In the genomic region with DNA sequence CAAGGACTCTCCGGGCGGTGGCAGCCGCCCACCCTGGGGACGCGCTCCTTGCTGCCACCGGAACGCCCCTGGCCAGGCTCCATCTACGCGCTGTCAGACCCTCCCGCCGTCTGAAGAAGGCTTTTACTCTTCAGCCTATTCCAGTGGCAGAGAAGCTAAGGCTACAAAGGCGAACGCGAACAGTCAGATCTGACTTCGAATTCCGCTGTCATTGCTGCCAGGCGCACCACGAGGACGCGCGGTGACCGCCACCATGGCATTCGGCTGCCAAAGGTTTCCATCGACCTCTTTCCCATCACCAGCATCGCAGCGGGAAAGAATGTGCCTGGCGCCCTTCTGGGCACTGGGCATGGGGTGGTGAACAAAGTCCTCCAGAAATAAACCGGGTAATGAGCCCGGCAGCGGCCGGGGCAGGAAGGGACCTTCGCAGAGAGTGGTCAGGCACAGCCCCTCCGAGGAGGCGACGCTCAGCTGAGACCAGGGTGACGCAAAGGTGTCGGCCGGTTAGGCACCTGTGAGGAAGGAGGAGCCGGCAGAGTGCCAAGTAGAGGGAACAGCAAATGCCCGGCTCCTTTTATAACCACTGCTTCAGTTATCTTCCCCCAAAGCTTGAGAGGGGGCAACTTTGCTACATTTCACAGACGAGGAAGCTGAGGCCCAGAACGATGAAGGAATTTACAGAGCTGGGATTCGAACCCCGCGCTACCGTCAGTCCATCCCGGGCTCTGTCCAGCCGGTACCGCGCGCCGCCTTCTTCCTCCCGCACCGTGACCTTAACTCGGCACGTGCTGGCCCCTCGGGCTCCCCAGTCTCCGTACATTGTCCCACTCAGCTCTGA, we compare ENCODE assay signal across 14 cellular contexts. TPM values are rescaled to one million over a fixed set of nuclear protein-coding genes. Genes with fewer than 3 reads are reported as not detected.
DNase-seq lines count a peak whose midpoint lies in the region; ATAC-seq, FAIRE-seq and TF ChIP-seq lines count a peak whose summit lies in the region.
"Had no signal": no experiment of that assay in that cellular context is flagged by ENCODE, and none has a peak within 500 bp of the region (broad histone marks: within the 10 kb centered on the region; RNA-seq: fewer than 3 reads in every experiment).

No MANE protein-coding gene starts in this region.

- DNase-seq in Calu3 (no peak), endothelial cell of umbilical vein (ENCODE audit: low read depth, low spot score) (no peak), pancreas (peak in 3 of 6 donors; percentile 45 to 62 (median 54)), foreskin melanocyte (no peak)
- DNase-seq in stimulated activated naive CD8-positive, alpha-beta T cell treated with anti-CD3 and anti-CD28 coated beads, Interleukin-15, amount 100 ng/mL, for 72 hours: no peak
- DNase-seq: activated B cell treated with CpG ODN at 0.5 μM for 24 hours, amniotic stem cell, NCI-H226 had no signal

- H4K20me1 ChIP-seq in endothelial cell of umbilical vein (replicated peaks; ENCODE audit: control insufficient read depth, extremely low read depth, insufficient read depth, low read length): no peaks in the 10 kb centered on the region

- no peak for TF ChIP-seq POLR2A in endothelial cell of umbilical vein (IDR thresholded peaks at IDR 0.05; ENCODE audit: low read depth, low read length)

- H3K36me3 Mint-ChIP-seq in Calu3 (ENCODE audit: insufficient read depth, unreplicated experiment): peaks cover 6% of the 10 kb centered on the region

- H3K4me1 ChIP-seq in HUES6 (ENCODE audit: control insufficient read depth, insufficient read depth, low read length): peaks cover 26% of the 10 kb centered on the region
- H3K4me1 ChIP-seq in endothelial cell of umbilical vein (ENCODE audit: control insufficient read depth, extremely low read depth, insufficient read depth, low read length): no peaks in the 10 kb centered on the region
- peaks cover 0 to 15% (median 10%) of the 10 kb centered on the region in 3 donors for H3K4me1 ChIP-seq in pancreas

- 4 to 5% methylated on average over 58 of the region's 58 CpGs for WGBS in pancreas, 2 donors

- H3K9me3 Mint-ChIP-seq in Calu3 (ENCODE audit: low read depth, unreplicated experiment): no peaks in the 10 kb centered on the region
- no peaks in the 10 kb centered on the region for H3K9me3 Mint-ChIP-seq in stimulated activated naive CD8-positive, alpha-beta T cell treated with anti-CD3 and anti-CD28 coated beads, Interleukin-15, amount 100 ng/mL, for 72 hours
- H3K9me3 Mint-ChIP-seq: activated B cell treated with CpG ODN at 0.5 μM for 24 hours; dendritic cell treated with granulocyte-macrophage colony-stimulating factor and Interleukin-4, amounts not matched to agents 40 ng/mL and 50 ng/mL, for 4 days; stimulated activated naive CD8-positive, alpha-beta T cell treated with anti-CD3 and anti-CD28 coated beads, Interleukin-15, Interleukin-2, amounts not matched to agents 100 ng/mL and 50 ng/mL, for 24 hours had no signal

- H3K4me2 ChIP-seq in endothelial cell of umbilical vein (ENCODE audit: insufficient read depth, low read length): no peak overlapping the region

- H3K36me3 ChIP-seq in HUES6 (ENCODE audit: control insufficient read depth, insufficient read depth, low read length) (no peaks in the 10 kb centered on the region), endothelial cell of umbilical vein (ENCODE audit: control insufficient read depth in 2 of 2, extremely low read depth in 1 of 2, insufficient read depth in 2 of 2, low read length in 2 of 2) (no peaks in the 10 kb centered on the region), pancreas (no peaks in the 10 kb centered on the region)
- H3K36me3 ChIP-seq: right atrium auricular region had no signal

- H3K9me3 ChIP-seq in HUES6 (ENCODE audit: control insufficient read depth, insufficient read depth, low read depth, low read length): no peaks in the 10 kb centered on the region
- H3K9me3 ChIP-seq in endothelial cell of umbilical vein (replicated peaks; ENCODE audit: control insufficient read depth, insufficient read depth, low read length): no peaks in the 10 kb centered on the region
- H3K9me3 ChIP-seq in pancreas: no peaks in the 10 kb centered on the region
- H3K9me3 ChIP-seq: right atrium auricular region had no signal

- H3K79me2 ChIP-seq in endothelial cell of umbilical vein (ENCODE audit: control insufficient read depth, insufficient read depth, low read length): no peaks in the 10 kb centered on the region

- POLR2A ChIA-PET in endothelial cell of umbilical vein (lab: Charles Lee): no interaction called here

- H3K4me1 Mint-ChIP-seq in Calu3 (ENCODE audit: low read depth, unreplicated experiment): peaks cover 26% of the 10 kb centered on the region
- peaks cover 52% of the 10 kb centered on the region for H3K4me1 Mint-ChIP-seq in stimulated activated naive CD8-positive, alpha-beta T cell treated with anti-CD3 and anti-CD28 coated beads, Interleukin-15, amount 100 ng/mL, for 72 hours

- no peak overlapping the region for H2AFZ ChIP-seq in endothelial cell of umbilical vein (ENCODE audit: low read depth, low read length)

- no peak overlapping the region for H3K27ac Mint-ChIP-seq in Calu3 (ENCODE audit: unreplicated experiment)
- no peak overlapping the region for H3K27ac Mint-ChIP-seq in stimulated activated naive CD8-positive, alpha-beta T cell treated with anti-CD3 and anti-CD28 coated beads, Interleukin-15, amount 100 ng/mL, for 72 hours
- H3K27ac Mint-ChIP-seq: activated B cell treated with CpG ODN at 0.5 μM for 24 hours; dendritic cell treated with granulocyte-macrophage colony-stimulating factor and Interleukin-4, amounts not matched to agents 40 ng/mL and 50 ng/mL, for 4 days; stimulated activated naive CD8-positive, alpha-beta T cell treated with anti-CD3 and anti-CD28 coated beads, Interleukin-15, Interleukin-2, amounts not matched to agents 100 ng/mL and 50 ng/mL, for 24 hours had no signal

- intact Hi-C loops in Calu3 (cut with micrococcal nuclease; ENCODE audit: unreplicated experiment): loop anchor here (5.0 kb wide), 2 partner anchors 186 to 261 kb away; no protein-coding TSS in a partner anchor
- intact Hi-C loops in endothelial cell of umbilical vein (cut with micrococcal nuclease): loop anchor here (10.0 kb wide), 1 partner anchor 334 kb away; no protein-coding TSS in a partner anchor
- intact Hi-C loops in pancreas (cut with DNase I): no loop called here

- CTCF ChIA-PET in Calu3 (lab: Charles Lee): no interaction called here
- CTCF ChIA-PET in endothelial cell of umbilical vein (lab: Charles Lee): no interaction called here

- H3K27me3 ChIP-seq in HUES6 (ENCODE audit: control insufficient read depth, insufficient read depth, low read length) (peaks cover 97% of the 10 kb centered on the region), endothelial cell of umbilical vein (ENCODE audit: control insufficient read depth in 2 of 2, insufficient read depth in 2 of 2, low read length in 2 of 2) (peaks cover 62 to 67% of the 10 kb centered on the region in 2 experiments), pancreas (peaks cover 0 to 42% (median 11%) of the 10 kb centered on the region in 4 donors)

- no peak overlapping the region for H3K9ac ChIP-seq in HUES6 (ENCODE audit: low read length)
- no peak overlapping the region for H3K9ac ChIP-seq in endothelial cell of umbilical vein (replicated peaks; ENCODE audit: extremely low read depth, insufficient read depth, low read length)

- H3K9me1 ChIP-seq in endothelial cell of umbilical vein (replicated peaks; ENCODE audit: control insufficient read depth, extremely low read depth, insufficient read depth, low read length): no peaks in the 10 kb centered on the region

- H3K4me3 ChIP-seq in HUES6 (ENCODE audit: low read depth, low read length) (peak overlapping the region; percentile 34; the same call in 1 of the 2 replicates), endothelial cell of umbilical vein (replicated peaks in 1 of 3; ENCODE audit: insufficient read depth in 1 of 3, low read depth in 1 of 3, low read length in 3 of 3) (no peak overlapping the region), pancreas (peak overlapping the region in 1 of 4 donors; percentile 32)

- dilution Hi-C loops in endothelial cell of umbilical vein (cut with MboI; ENCODE audit: extremely low pct_ligation_motif_present, low sequenced_read_pairs): no loop called here

- TF ChIP-seq CTCF in Calu3 (IDR thresholded peaks at IDR 0.05; ENCODE audit: unreplicated experiment) (no peak), endothelial cell of umbilical vein (IDR thresholded peaks at IDR 0.05; ENCODE audit: extremely low read depth in 1 of 2, insufficient read depth in 1 of 2, low read depth in 1 of 2, low read length in 2 of 2) (no peak), pancreas (IDR thresholded peaks at IDR 0.05) (no peak)

- ATAC-seq in pancreas (peak in 3 of 4 donors; percentile 14 to 28 (median 20)), GM18519 (IDR thresholded peaks at IDR 0.05; ENCODE audit: low FRiP score, unreplicated experiment) (no peak)
- ATAC-seq in stimulated activated naive CD8-positive, alpha-beta T cell treated with anti-CD3 and anti-CD28 coated beads, Interleukin-15, amount 100 ng/mL, for 72 hours: no peak

- peak overlapping the region; percentile 31 for H3K4me3 Mint-ChIP-seq in Calu3 (ENCODE audit: low read depth, unreplicated experiment)
- peak overlapping the region in 1 of 2 donors; percentile 38 for H3K4me3 Mint-ChIP-seq in stimulated activated naive CD8-positive, alpha-beta T cell treated with anti-CD3 and anti-CD28 coated beads, Interleukin-15, amount 100 ng/mL, for 72 hours
- H3K4me3 Mint-ChIP-seq: activated B cell treated with CpG ODN at 0.5 μM for 24 hours; dendritic cell treated with granulocyte-macrophage colony-stimulating factor and Interleukin-4, amounts not matched to agents 40 ng/mL and 50 ng/mL, for 4 days had no signal

- H3K27ac ChIP-seq in HUES6 (ENCODE audit: low read depth, low read length) (no peak overlapping the region), endothelial cell of umbilical vein (ENCODE audit: insufficient read depth, low read depth, low read length) (no peak overlapping the region), pancreas (no peak overlapping the region)
- H3K27ac ChIP-seq: right atrium auricular region had no signal

- BruUV-seq in Calu3 (replicated peaks; lab: Mats Ljungman, UMichigan) (no TSS peak), endothelial cell of umbilical vein (replicated peaks; lab: Mats Ljungman, UMichigan) (no TSS peak)

- FAIRE-seq in endothelial cell of umbilical vein (lab: Jason Lieb, UNC) (no peak), pancreas (lab: Jason Lieb, UNC) (no peak)
- FAIRE-seq: H54 had no signal

- H3K27me3 Mint-ChIP-seq in Calu3 (ENCODE audit: unreplicated experiment): peaks cover 75% of the 10 kb centered on the region
- H3K27me3 Mint-ChIP-seq in stimulated activated naive CD8-positive, alpha-beta T cell treated with anti-CD3 and anti-CD28 coated beads, Interleukin-15, amount 100 ng/mL, for 72 hours: peaks cover 96% of the 10 kb centered on the region

RNA-seq across cellular contexts. Expression of a gene that starts 1.9 kb away (rescaled TPM):
- total RNA-seq in Calu3 (2022) (0.27 TPM in 1 of 2 replicates, not detected in the other), endothelial cell of umbilical vein (not detected in 2 replicates), pancreas (under 1 TPM in 5 of 6 donors, not detected in 1; 0.06 to 0.51 (median 0.12) TPM)
- polyA plus RNA-seq in endothelial cell of umbilical vein (not detected in 2 replicates), pancreas (under 1 TPM; 0.05 to 0.08 TPM)
- polyA plus RNA-seq in endothelial cell of umbilical vein (2011; cell fraction: cytosol; rRNA removed): not detected in 2 replicates
- not detected in 2 replicates for polyA plus RNA-seq in endothelial cell of umbilical vein (2011; cell fraction: nucleus; rRNA removed)
- not detected in 2 replicates for polyA plus RNA-seq in endothelial cell of umbilical vein (2012)
- not detected in 2 replicates for polyA minus RNA-seq in endothelial cell of umbilical vein
- polyA minus RNA-seq in endothelial cell of umbilical vein (2011; cell fraction: cytosol; rRNA and poly(A)+ RNA removed): not detected
- polyA minus RNA-seq in endothelial cell of umbilical vein (2011; cell fraction: nucleus; rRNA and poly(A)+ RNA removed): not detected in 2 replicates
- total RNA-seq: activated B cell treated with CpG ODN at 0.5 μM for 24 hours, right atrium auricular region had no signal

Comparison
In these comparisons a context has a peak if more than half of its experiments do, and no peak if none do; other contexts are left out.
1. ATAC-seq: peak in pancreas (3 of 4); none in stimulated activated naive CD8-positive, alpha-beta T cell treated with anti-CD3 and anti-CD28 coated beads, Interleukin-15, amount 100 ng/mL, for 72 hours (single experiment) and GM18519 (single experiment).
2. intact Hi-C loops: an anchor here in Calu3 (5.0 kb wide) and endothelial cell of umbilical vein (10.0 kb wide); none called in pancreas.